1 cellular context compared by ENCODE assay signal in the genomic region with DNA sequence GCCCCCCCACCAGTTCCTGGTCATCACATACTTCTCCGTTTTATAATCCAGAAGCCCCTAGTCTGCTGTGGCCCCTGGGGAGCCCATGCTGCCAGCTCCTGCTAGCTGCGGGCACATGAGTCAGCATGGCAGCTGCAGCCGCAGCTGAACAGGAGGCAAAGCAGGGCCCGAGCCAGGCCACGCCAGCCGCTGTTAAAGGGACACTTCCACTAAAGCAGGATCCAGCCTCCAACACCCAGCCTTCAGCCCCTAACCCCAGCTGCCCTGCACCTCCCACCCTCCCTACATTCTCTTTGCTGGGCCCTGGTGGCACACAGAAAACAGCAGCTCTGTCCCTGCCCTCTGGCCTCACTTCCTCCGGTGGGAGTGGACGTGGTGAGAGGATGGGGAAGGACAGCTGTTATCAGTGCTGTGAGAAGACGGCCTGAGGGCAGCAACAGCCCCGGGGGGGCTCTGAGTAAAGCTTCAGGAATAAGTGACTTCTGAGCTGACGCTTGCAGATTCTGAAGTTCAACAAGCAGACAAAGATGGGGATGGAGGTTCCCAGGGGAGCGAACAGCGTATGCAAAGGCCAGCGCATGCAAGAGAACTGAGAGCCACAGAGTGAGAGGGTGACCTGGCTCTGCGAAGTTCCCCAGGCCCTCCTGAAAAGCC.
TF ChIP-seq lines count a peak whose summit lies in the region.

No MANE protein-coding gene starts in this region.

TF ChIP-seq in K562, 482 proteins besides CTCF, POLR2A, EP300 and RAD21 (continues in another document):
- TF ChIP-seq KDM4B (IDR thresholded peaks at IDR 0.05; ENCODE audit: borderline replicate concordance in 2 of 2, low read depth in 1 of 2) (0 out of 4 replicates have a peak, but pooled peaks of 1 of the 2 experiments have one; percentile 8), E2F3 (CRISPR knock-in tag; IDR thresholded peaks at IDR 0.05) (0 out of 2 replicates have a peak, but pooled peaks have one; percentile 43), SPI1 (IDR thresholded peaks at IDR 0.05; ENCODE audit: borderline replicate concordance, low read depth, low read length) (peak; percentile 41; the same call in 1 of the 2 replicates), XRCC5 (IDR thresholded peaks at IDR 0.05; ENCODE audit: low read depth, low read length) (no peak), EGR1 (conservative IDR thresholded peaks at IDR 0.05) (no peak), MXI1 (IDR thresholded peaks at IDR 0.05; ENCODE audit: low read depth, low read length) (no peak), TAF7 (tag; IDR thresholded peaks at IDR 0.05) (no peak), ZBTB33 (CRISPR knock-in tag; IDR thresholded peaks at IDR 0.05) (no peak), ETV1 (tag; conservative IDR thresholded peaks at IDR 0.05; ENCODE audit: low read depth) (peak; percentile 65), ARID2 (IDR thresholded peaks at IDR 0.05) (no peak), ZNF3 (CRISPR knock-in tag; IDR thresholded peaks at IDR 0.05) (no peak), BRD4 (IDR thresholded peaks at IDR 0.05) (0 out of 2 replicates have a peak, but pooled peaks have one; percentile 31), RFX1 (IDR thresholded peaks at IDR 0.05) (no peak), ZNF140 (CRISPR knock-in tag; IDR thresholded peaks at IDR 0.05) (no peak), ID3 (CRISPR knock-in tag; IDR thresholded peaks at IDR 0.05) (no peak), ID3 (tag; IDR thresholded peaks at IDR 0.05) (peak; percentile 58; the same call in 1 of the 2 replicates), RBM14 (IDR thresholded peaks at IDR 0.05; ENCODE audit: borderline replicate concordance, insufficient read depth, low read depth, low read length) (no peak), ZFP36 (IDR thresholded peaks at IDR 0.05; ENCODE audit: low read depth, low read length, partially characterized antibody) (no peak), THRB (CRISPR knock-in tag; conservative IDR thresholded peaks at IDR 0.05) (peak; percentile 24; the same call in 1 of the 2 replicates), ZNF830 (CRISPR knock-in tag; IDR thresholded peaks at IDR 0.05) (peak; percentile 68; the same call in 1 of the 2 replicates), EZH2 (IDR thresholded peaks at IDR 0.05; ENCODE audit: borderline replicate concordance, low read depth, low read length) (0 out of 2 replicates have a peak, but pooled peaks have one; percentile 32), FOXP1 (CRISPR knock-in tag; IDR thresholded peaks at IDR 0.05) (peak; percentile 61), PHB2 (IDR thresholded peaks at IDR 0.05; ENCODE audit: low read depth) (no peak), RFX7 (CRISPR knock-in tag; IDR thresholded peaks at IDR 0.05) (no peak), HNRNPLL (IDR thresholded peaks at IDR 0.05; ENCODE audit: low read depth, low read length, poor library complexity, severe bottlenecking) (peak; percentile 16), PATZ1 (CRISPR knock-in tag; IDR thresholded peaks at IDR 0.05; ENCODE audit: borderline replicate concordance) (peak; percentile 11; the same call in 1 of the 2 replicates), ETS2 (tag; IDR thresholded peaks at IDR 0.05; ENCODE audit: borderline replicate concordance, poor library complexity, severe bottlenecking) (no peak), FOXM1 (IDR thresholded peaks at IDR 0.05; ENCODE audit: low read depth) (no peak), FOXM1 (CRISPR knock-in tag; IDR thresholded peaks at IDR 0.05; ENCODE audit: low read depth) (no peak), TEAD1 (CRISPR knock-in tag; IDR thresholded peaks at IDR 0.05) (peak in 1 of 2 experiments; percentile 9; a peak in 1 of 4 replicates), E2F6 (IDR thresholded peaks at IDR 0.05; ENCODE audit: borderline replicate concordance in 1 of 2, extremely low read depth in 1 of 2, insufficient read depth in 1 of 2, insufficient read length in 1 of 2, low read depth in 1 of 2, low read length in 1 of 2, poor library complexity in 1 of 2, severe bottlenecking in 1 of 2) (peak in 1 of 2 experiments; percentile 10), ARID1B (IDR thresholded peaks at IDR 0.05) (no peak), ZNF224 (CRISPR knock-in tag; IDR thresholded peaks at IDR 0.05) (no peak), ILF3 (IDR thresholded peaks at IDR 0.05; ENCODE audit: borderline replicate concordance) (no peak), MAZ (CRISPR knock-in tag; conservative IDR thresholded peaks at IDR 0.05 in 1 of 2, IDR thresholded peaks at IDR 0.05 in 1 of 2) (peak in 1 of 2 experiments; percentile 25; a peak in 1 of 4 replicates), STAT5B (CRISPR knock-in tag; IDR thresholded peaks at IDR 0.05) (peak; percentile 19; the same call in 1 of the 2 replicates)
- TF ChIP-seq, protein P1, sequence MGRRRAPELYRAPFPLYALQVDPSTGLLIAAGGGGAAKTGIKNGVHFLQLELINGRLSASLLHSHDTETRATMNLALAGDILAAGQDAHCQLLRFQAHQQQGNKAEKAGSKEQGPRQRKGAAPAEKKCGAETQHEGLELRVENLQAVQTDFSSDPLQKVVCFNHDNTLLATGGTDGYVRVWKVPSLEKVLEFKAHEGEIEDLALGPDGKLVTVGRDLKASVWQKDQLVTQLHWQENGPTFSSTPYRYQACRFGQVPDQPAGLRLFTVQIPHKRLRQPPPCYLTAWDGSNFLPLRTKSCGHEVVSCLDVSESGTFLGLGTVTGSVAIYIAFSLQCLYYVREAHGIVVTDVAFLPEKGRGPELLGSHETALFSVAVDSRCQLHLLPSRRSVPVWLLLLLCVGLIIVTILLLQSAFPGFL (CRISPR knock-in tag; IDR thresholded peaks at IDR 0.05) = no peak
- TF ChIP-seq, protein P2, sequence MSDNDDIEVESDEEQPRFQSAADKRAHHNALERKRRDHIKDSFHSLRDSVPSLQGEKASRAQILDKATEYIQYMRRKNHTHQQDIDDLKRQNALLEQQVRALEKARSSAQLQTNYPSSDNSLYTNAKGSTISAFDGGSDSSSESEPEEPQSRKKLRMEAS (CRISPR knock-in tag; IDR thresholded peaks at IDR 0.05) = no peak
- TF ChIP-seq, protein P3, sequence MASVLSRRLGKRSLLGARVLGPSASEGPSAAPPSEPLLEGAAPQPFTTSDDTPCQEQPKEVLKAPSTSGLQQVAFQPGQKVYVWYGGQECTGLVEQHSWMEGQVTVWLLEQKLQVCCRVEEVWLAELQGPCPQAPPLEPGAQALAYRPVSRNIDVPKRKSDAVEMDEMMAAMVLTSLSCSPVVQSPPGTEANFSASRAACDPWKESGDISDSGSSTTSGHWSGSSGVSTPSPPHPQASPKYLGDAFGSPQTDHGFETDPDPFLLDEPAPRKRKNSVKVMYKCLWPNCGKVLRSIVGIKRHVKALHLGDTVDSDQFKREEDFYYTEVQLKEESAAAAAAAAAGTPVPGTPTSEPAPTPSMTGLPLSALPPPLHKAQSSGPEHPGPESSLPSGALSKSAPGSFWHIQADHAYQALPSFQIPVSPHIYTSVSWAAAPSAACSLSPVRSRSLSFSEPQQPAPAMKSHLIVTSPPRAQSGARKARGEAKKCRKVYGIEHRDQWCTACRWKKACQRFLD (CRISPR knock-in tag; IDR thresholded peaks at IDR 0.05) = 0 out of 2 replicates have a peak, but pooled peaks have one; percentile 20
- TF ChIP-seq, protein P4, sequence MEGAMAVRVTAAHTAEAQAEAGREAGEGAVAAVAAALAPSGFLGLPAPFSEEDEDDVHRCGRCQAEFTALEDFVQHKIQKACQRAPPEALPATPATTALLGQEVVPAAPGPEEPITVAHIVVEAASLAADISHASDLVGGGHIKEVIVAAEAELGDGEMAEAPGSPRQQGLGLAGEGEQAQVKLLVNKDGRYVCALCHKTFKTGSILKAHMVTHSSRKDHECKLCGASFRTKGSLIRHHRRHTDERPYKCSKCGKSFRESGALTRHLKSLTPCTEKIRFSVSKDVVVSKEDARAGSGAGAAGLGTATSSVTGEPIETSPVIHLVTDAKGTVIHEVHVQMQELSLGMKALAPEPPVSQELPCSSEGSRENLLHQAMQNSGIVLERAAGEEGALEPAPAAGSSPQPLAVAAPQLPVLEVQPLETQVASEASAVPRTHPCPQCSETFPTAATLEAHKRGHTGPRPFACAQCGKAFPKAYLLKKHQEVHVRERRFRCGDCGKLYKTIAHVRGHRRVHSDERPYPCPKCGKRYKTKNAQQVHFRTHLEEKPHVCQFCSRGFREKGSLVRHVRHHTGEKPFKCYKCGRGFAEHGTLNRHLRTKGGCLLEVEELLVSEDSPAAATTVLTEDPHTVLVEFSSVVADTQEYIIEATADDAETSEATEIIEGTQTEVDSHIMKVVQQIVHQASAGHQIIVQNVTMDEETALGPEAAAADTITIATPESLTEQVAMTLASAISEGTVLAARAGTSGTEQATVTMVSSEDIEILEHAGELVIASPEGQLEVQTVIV (CRISPR knock-in tag; IDR thresholded peaks at IDR 0.05; ENCODE audit: borderline replicate concordance) = peak; percentile 68; the same call in 1 of the 2 replicates
- TF ChIP-seq, protein P5, sequence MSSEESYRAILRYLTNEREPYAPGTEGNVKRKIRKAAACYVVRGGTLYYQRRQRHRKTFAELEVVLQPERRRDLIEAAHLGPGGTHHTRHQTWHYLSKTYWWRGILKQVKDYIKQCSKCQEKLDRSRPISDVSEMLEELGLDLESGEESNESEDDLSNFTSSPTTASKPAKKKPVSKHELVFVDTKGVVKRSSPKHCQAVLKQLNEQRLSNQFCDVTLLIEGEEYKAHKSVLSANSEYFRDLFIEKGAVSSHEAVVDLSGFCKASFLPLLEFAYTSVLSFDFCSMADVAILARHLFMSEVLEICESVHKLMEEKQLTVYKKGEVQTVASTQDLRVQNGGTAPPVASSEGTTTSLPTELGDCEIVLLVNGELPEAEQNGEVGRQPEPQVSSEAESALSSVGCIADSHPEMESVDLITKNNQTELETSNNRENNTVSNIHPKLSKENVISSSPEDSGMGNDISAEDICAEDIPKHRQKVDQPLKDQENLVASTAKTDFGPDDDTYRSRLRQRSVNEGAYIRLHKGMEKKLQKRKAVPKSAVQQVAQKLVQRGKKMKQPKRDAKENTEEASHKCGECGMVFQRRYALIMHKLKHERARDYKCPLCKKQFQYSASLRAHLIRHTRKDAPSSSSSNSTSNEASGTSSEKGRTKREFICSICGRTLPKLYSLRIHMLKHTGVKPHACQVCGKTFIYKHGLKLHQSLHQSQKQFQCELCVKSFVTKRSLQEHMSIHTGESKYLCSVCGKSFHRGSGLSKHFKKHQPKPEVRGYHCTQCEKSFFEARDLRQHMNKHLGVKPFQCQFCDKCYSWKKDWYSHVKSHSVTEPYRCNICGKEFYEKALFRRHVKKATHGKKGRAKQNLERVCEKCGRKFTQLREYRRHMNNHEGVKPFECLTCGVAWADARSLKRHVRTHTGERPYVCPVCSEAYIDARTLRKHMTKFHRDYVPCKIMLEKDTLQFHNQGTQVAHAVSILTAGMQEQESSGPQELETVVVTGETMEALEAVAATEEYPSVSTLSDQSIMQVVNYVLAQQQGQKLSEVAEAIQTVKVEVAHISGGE (CRISPR knock-in tag; IDR thresholded peaks at IDR 0.05) = 0 out of 6 replicates have a peak, but pooled peaks of 1 of the 3 experiments have one; percentile 14
